20 cellular contexts compared by ENCODE assay signal in genomic region chrX:78125148-78125547, GRCh38. TPM values are rescaled to one million over a fixed set of nuclear protein-coding genes. Genes with fewer than 3 reads are reported as not detected.
DNase-seq lines count a peak whose midpoint lies in the region; ATAC-seq lines count a peak whose summit lies in the region.
"Had no signal": no experiment of that assay in that cellular context is flagged by ENCODE, and none has a peak within 500 bp of the region (broad histone marks: within the 10 kb centered on the region; RNA-seq: fewer than 3 reads in every experiment).

No MANE protein-coding gene starts in this region.

- CTCF ChIA-PET in activated naive CD4-positive, alpha-beta T cell treated with anti-CD3 and anti-CD28 coated beads, Interleukin-2, amount 10 ng/mL, durations not matched to agents 7 days and 5 days (lab: Charles Lee) = interaction anchor here (1.4 kb wide), 1 partner anchor 8 kb away, joined by 3 read pairs; no protein-coding TSS in a partner anchor
- CTCF ChIA-PET in activated naive CD4-positive, alpha-beta T cell treated with anti-CD3 and anti-CD28 coated beads for 36 hours (lab: Charles Lee) = interaction anchor here (0.5 to 1.0 kb wide), 2 partner anchors 12 to 431 kb away, joined by 3 to 4 read pairs; no protein-coding TSS in a partner anchor

- peak overlapping the region; percentile 73 for H3K27ac Mint-ChIP-seq in T-helper 2 cell treated with Interferon-gamma antibody and Interleukin-4, amounts not matched to agents 5 μg/mL and 100 μg/mL, for 36 hours
- H3K27ac Mint-ChIP-seq in activated naive CD4-positive, alpha-beta T cell treated with anti-CD3 and anti-CD28 coated beads, Interleukin-2, amount 10 ng/mL, durations not matched to agents 7 days and 5 days = peak overlapping the region; percentile 75
- H3K27ac Mint-ChIP-seq in activated naive CD4-positive, alpha-beta T cell treated with anti-CD3 and anti-CD28 coated beads for 36 hours = no peak overlapping the region
- H3K27ac Mint-ChIP-seq in activated naive CD8-positive, alpha-beta T cell treated with anti-CD3 and anti-CD28 coated beads, Interleukin-2, amount 50 U/mL, for 24 hours = peak overlapping the region; percentile 47
- H3K27ac Mint-ChIP-seq in stimulated activated memory B cell treated with anti-CD40 and anti-IgM and Interleukin-4, amounts not matched to agents 10 μg/mL and 1 μg/mL and 100 μg/mL, for 72 hours = peak overlapping the region; percentile 19
- H3K27ac Mint-ChIP-seq: GM23338 had no signal

- no peaks in the 10 kb centered on the region for H3K27me3 Mint-ChIP-seq in T-helper 2 cell treated with Interferon-gamma antibody and Interleukin-4, amounts not matched to agents 5 μg/mL and 100 μg/mL, for 36 hours (ENCODE audit: low read depth)
- H3K27me3 Mint-ChIP-seq in activated naive CD4-positive, alpha-beta T cell treated with anti-CD3 and anti-CD28 coated beads, Interleukin-2, amount 10 ng/mL, durations not matched to agents 7 days and 5 days = no peaks in the 10 kb centered on the region
- H3K27me3 Mint-ChIP-seq in activated naive CD4-positive, alpha-beta T cell treated with anti-CD3 and anti-CD28 coated beads for 36 hours (ENCODE audit: low read depth) = no peaks in the 10 kb centered on the region
- H3K27me3 Mint-ChIP-seq in activated naive CD8-positive, alpha-beta T cell treated with anti-CD3 and anti-CD28 coated beads, Interleukin-2, amount 50 U/mL, for 24 hours = no peaks in the 10 kb centered on the region
- H3K27me3 Mint-ChIP-seq in stimulated activated memory B cell treated with anti-CD40 and anti-IgM and Interleukin-4, amounts not matched to agents 10 μg/mL and 1 μg/mL and 100 μg/mL, for 72 hours = no peaks in the 10 kb centered on the region

- no peak for ATAC-seq in activated naive CD8-positive, alpha-beta T cell treated with anti-CD3 and anti-CD28 coated beads, Interleukin-2, amount 50 U/mL, for 24 hours
- ATAC-seq in stimulated activated memory B cell treated with anti-CD40 and anti-IgM and Interleukin-4, amounts not matched to agents 10 μg/mL and 1 μg/mL and 100 μg/mL, for 72 hours = no peak
- no peak for ATAC-seq in HG02870 (IDR thresholded peaks at IDR 0.05; ENCODE audit: unreplicated experiment)
- ATAC-seq: CD8-positive, alpha-beta T cell; GM23338 had no signal

- peaks cover 65% of the 10 kb centered on the region for H3K36me3 Mint-ChIP-seq in T-helper 2 cell treated with Interferon-gamma antibody and Interleukin-4, amounts not matched to agents 5 μg/mL and 100 μg/mL, for 36 hours (ENCODE audit: low read depth)
- peaks cover 54% of the 10 kb centered on the region for H3K36me3 Mint-ChIP-seq in activated naive CD4-positive, alpha-beta T cell treated with anti-CD3 and anti-CD28 coated beads, Interleukin-2, amount 10 ng/mL, durations not matched to agents 7 days and 5 days
- peaks cover 25% of the 10 kb centered on the region for H3K36me3 Mint-ChIP-seq in activated naive CD4-positive, alpha-beta T cell treated with anti-CD3 and anti-CD28 coated beads for 36 hours (ENCODE audit: low read depth)
- H3K36me3 Mint-ChIP-seq in activated naive CD8-positive, alpha-beta T cell treated with anti-CD3 and anti-CD28 coated beads, Interleukin-2, amount 50 U/mL, for 24 hours (ENCODE audit: low read depth) = peaks cover 56% of the 10 kb centered on the region
- peaks cover 42% of the 10 kb centered on the region for H3K36me3 Mint-ChIP-seq in stimulated activated memory B cell treated with anti-CD40 and anti-IgM and Interleukin-4, amounts not matched to agents 10 μg/mL and 1 μg/mL and 100 μg/mL, for 72 hours

- peaks cover 8% of the 10 kb centered on the region for H3K4me1 Mint-ChIP-seq in T-helper 2 cell treated with Interferon-gamma antibody and Interleukin-4, amounts not matched to agents 5 μg/mL and 100 μg/mL, for 36 hours (ENCODE audit: low read depth)
- H3K4me1 Mint-ChIP-seq in activated naive CD4-positive, alpha-beta T cell treated with anti-CD3 and anti-CD28 coated beads, Interleukin-2, amount 10 ng/mL, durations not matched to agents 7 days and 5 days = peaks cover 27% of the 10 kb centered on the region
- H3K4me1 Mint-ChIP-seq in activated naive CD4-positive, alpha-beta T cell treated with anti-CD3 and anti-CD28 coated beads for 36 hours (ENCODE audit: low read depth) = peaks cover 27% of the 10 kb centered on the region
- peaks cover 31% of the 10 kb centered on the region for H3K4me1 Mint-ChIP-seq in activated naive CD8-positive, alpha-beta T cell treated with anti-CD3 and anti-CD28 coated beads, Interleukin-2, amount 50 U/mL, for 24 hours
- peaks cover 5% of the 10 kb centered on the region for H3K4me1 Mint-ChIP-seq in stimulated activated memory B cell treated with anti-CD40 and anti-IgM and Interleukin-4, amounts not matched to agents 10 μg/mL and 1 μg/mL and 100 μg/mL, for 72 hours
- H3K4me1 Mint-ChIP-seq: GM23338 had no signal

- H3K9me3 Mint-ChIP-seq in T-helper 2 cell treated with Interferon-gamma antibody and Interleukin-4, amounts not matched to agents 5 μg/mL and 100 μg/mL, for 36 hours = no peaks in the 10 kb centered on the region
- H3K9me3 Mint-ChIP-seq in activated naive CD4-positive, alpha-beta T cell treated with anti-CD3 and anti-CD28 coated beads, Interleukin-2, amount 10 ng/mL, durations not matched to agents 7 days and 5 days = no peaks in the 10 kb centered on the region
- H3K9me3 Mint-ChIP-seq in activated naive CD4-positive, alpha-beta T cell treated with anti-CD3 and anti-CD28 coated beads for 36 hours = no peaks in the 10 kb centered on the region
- no peaks in the 10 kb centered on the region for H3K9me3 Mint-ChIP-seq in activated naive CD8-positive, alpha-beta T cell treated with anti-CD3 and anti-CD28 coated beads, Interleukin-2, amount 50 U/mL, for 24 hours
- H3K9me3 Mint-ChIP-seq in stimulated activated memory B cell treated with anti-CD40 and anti-IgM and Interleukin-4, amounts not matched to agents 10 μg/mL and 1 μg/mL and 100 μg/mL, for 72 hours = no peaks in the 10 kb centered on the region
- H3K9me3 Mint-ChIP-seq: CD8-positive, alpha-beta T cell; GM23338 had no signal

- intact Hi-C loops in activated naive CD4-positive, alpha-beta T cell treated with anti-CD3 and anti-CD28 coated beads for 36 hours (cut with micrococcal nuclease) = loop anchor here (10.0 kb wide), 1 partner anchor 760 kb away; no protein-coding TSS in a partner anchor

- H3K4me3 Mint-ChIP-seq in T-helper 2 cell treated with Interferon-gamma antibody and Interleukin-4, amounts not matched to agents 5 μg/mL and 100 μg/mL, for 36 hours = no peak overlapping the region
- no peak overlapping the region for H3K4me3 Mint-ChIP-seq in activated naive CD4-positive, alpha-beta T cell treated with anti-CD3 and anti-CD28 coated beads, Interleukin-2, amount 10 ng/mL, durations not matched to agents 7 days and 5 days
- no peak overlapping the region for H3K4me3 Mint-ChIP-seq in activated naive CD4-positive, alpha-beta T cell treated with anti-CD3 and anti-CD28 coated beads for 36 hours
- no peak overlapping the region for H3K4me3 Mint-ChIP-seq in activated naive CD8-positive, alpha-beta T cell treated with anti-CD3 and anti-CD28 coated beads, Interleukin-2, amount 50 U/mL, for 24 hours
- no peak overlapping the region for H3K4me3 Mint-ChIP-seq in stimulated activated memory B cell treated with anti-CD40 and anti-IgM and Interleukin-4, amounts not matched to agents 10 μg/mL and 1 μg/mL and 100 μg/mL, for 72 hours
- H3K4me3 Mint-ChIP-seq: CD8-positive, alpha-beta T cell; GM23338 had no signal

- DNase-seq in T-helper 2 cell treated with Interferon-gamma antibody and Interleukin-4, amounts not matched to agents 5 μg/mL and 100 μg/mL, for 36 hours (ENCODE audit: low spot score) = no peak
- no peak for DNase-seq in T-helper 2 cell
- DNase-seq in activated naive CD4-positive, alpha-beta T cell treated with anti-CD3 and anti-CD28 coated beads, Interleukin-2, amount 10 ng/mL, durations not matched to agents 7 days and 5 days = no peak
- DNase-seq in activated naive CD4-positive, alpha-beta T cell treated with anti-CD3 and anti-CD28 coated beads for 36 hours = no peak
- no peak for DNase-seq in activated naive CD8-positive, alpha-beta T cell treated with anti-CD3 and anti-CD28 coated beads, Interleukin-2, amount 50 U/mL, for 24 hours
- no peak for DNase-seq in HCEC 1CT
- DNase-seq: ACHN; CD8-positive, alpha-beta T cell; KBM-7; NCI-H1092; NCI-H1436 treated with DMSO at 0.1 percent for 48 hours; NCI-H2029; NCI-H226; NCI-H510A treated with DMSO at 0.1 percent for 48 hours; PC-9; RPMI8226; SHP77 had no signal

RNA-seq across cellular contexts. Expression of gene TAF9B, which starts 14.3 kb away (rescaled TPM):
- total RNA-seq in activated naive CD4-positive, alpha-beta T cell treated with anti-CD3 and anti-CD28 coated beads for 36 hours = 10 to 100 TPM; 25.9 to 27.2 TPM

RNA-seq across cellular contexts. Expression of gene PGK1, which starts 21.1 kb away (rescaled TPM):
- total RNA-seq in activated naive CD4-positive, alpha-beta T cell treated with anti-CD3 and anti-CD28 coated beads for 36 hours = 100 to 1,000 TPM; 744 to 766 TPM
